7 cellular contexts compared by ENCODE assay signal in genomic region chr5:80725446-80725845, GRCh38.
"Had no signal": no experiment of that assay in that cellular context is flagged by ENCODE, and none has a peak within 500 bp of the region (broad histone marks: within the 10 kb centered on the region; RNA-seq: fewer than 3 reads in every experiment).

No MANE protein-coding gene starts in this region.

- ATAC-seq: GM12878 had no signal

- DNase-seq: GDM1, GF-D8 had no signal

- H3K4me3 ChIP-seq: GM12878 had no signal

- FAIRE-seq: G401.6, GM12878, GM12891, GM18507, GM19239 had no signal
